1 cellular context compared by ENCODE assay signal in genomic region chr20:64051033-64051452, GRCh38.
TF ChIP-seq lines count a peak whose summit lies in the region.

No MANE protein-coding gene starts in this region.

TF ChIP-seq in IMR-90, 13 proteins besides CTCF, POLR2A, EP300 and RAD21:
- TF ChIP-seq RCOR1 (IDR thresholded peaks at IDR 0.05; ENCODE audit: insufficient replicate concordance, low read length) (no peak), NFE2L2 (IDR thresholded peaks at IDR 0.05; ENCODE audit: low read depth, low read length) (no peak), RFX5 (IDR thresholded peaks at IDR 0.05; ENCODE audit: low read depth, low read length) (no peak), CEBPB (IDR thresholded peaks at IDR 0.05; ENCODE audit: low read depth, low read length) (no peak), SMC3 (IDR thresholded peaks at IDR 0.05; ENCODE audit: low read depth, low read length) (no peak), MXI1 (IDR thresholded peaks at IDR 0.05; ENCODE audit: borderline replicate concordance, low read depth, low read length) (no peak), USF2 (IDR thresholded peaks at IDR 0.05; ENCODE audit: low read depth, low read length) (no peak), FOS (IDR thresholded peaks at IDR 0.05; ENCODE audit: low read depth, low read length) (no peak), CHD1 (IDR thresholded peaks at IDR 0.05; ENCODE audit: low read depth, low read length) (no peak), ELK1 (IDR thresholded peaks at IDR 0.05; ENCODE audit: borderline replicate concordance, low read depth, low read length) (no peak), MAZ (IDR thresholded peaks at IDR 0.05; ENCODE audit: borderline replicate concordance, low read depth, low read length) (no peak), BHLHE40 (IDR thresholded peaks at IDR 0.05; ENCODE audit: low read depth, low read length) (no peak), MAFK (IDR thresholded peaks at IDR 0.05; ENCODE audit: low read depth, low read length) (no peak)
TF ChIP-seq in IMR-90: peak in this region for 0.
